In the genomic region with DNA sequence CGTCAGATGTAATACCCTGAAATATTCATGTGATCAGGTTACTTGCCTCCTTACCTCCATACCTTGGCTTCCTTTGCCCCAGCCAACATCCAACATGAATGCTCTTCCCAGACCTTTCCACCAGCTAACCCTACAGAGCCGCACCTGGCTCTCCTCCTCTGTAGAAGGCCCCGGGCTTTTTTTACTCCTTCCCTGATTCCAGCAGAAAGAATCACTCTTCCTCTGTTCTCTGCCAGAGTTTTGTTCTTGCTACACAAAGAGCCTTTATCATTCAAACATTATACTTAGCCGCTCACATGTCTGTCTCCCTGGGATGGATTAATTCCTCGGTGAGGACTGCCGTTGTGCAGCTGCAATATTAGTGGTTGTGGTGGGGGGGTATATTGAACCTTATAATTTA, we compare ENCODE assay signal across 16 cellular contexts.
"Had no signal": no experiment of that assay in that cellular context is flagged by ENCODE, and none has a peak within 500 bp of the region (broad histone marks: within the 10 kb centered on the region; RNA-seq: fewer than 3 reads in every experiment).

No MANE protein-coding gene starts in this region.

- DNase-seq: activated naive CD4-positive, alpha-beta T cell; activated naive CD8-positive, alpha-beta T cell treated with anti-CD3 and anti-CD28 coated beads for 36 hours; activated T-cell treated with anti-CD3 and anti-CD28 coated beads, Interleukin-2, amount 50 U/mL, for 1 hour; heart left ventricle; left lung; nucleus accumbens; stimulated activated CD4-positive, alpha-beta T cell treated with anti-CD3 and anti-CD28 coated beads, Interleukin-2, amount 100 ng/mL, for 48 hours; stimulated activated CD8-positive, alpha-beta memory T cell treated with anti-CD3 and anti-CD28 coated beads, Interleukin-4, amount 100 ng/mL, for 48 hours; stimulated activated naive CD4-positive, alpha-beta T cell; T-helper 1 cell; upper lobe of right lung had no signal

- H3K9me3 ChIP-seq: gastroesophageal sphincter, heart left ventricle, left lung, upper lobe of right lung had no signal

- H3K27ac ChIP-seq: epithelial cell of prostate, gastroesophageal sphincter, left lung, upper lobe of right lung had no signal

- H3K36me3 ChIP-seq: gastroesophageal sphincter, heart left ventricle, left lung, upper lobe of right lung had no signal

- H3K36me3 Mint-ChIP-seq: activated naive CD8-positive, alpha-beta T cell treated with anti-CD3 and anti-CD28 coated beads for 36 hours; memory B cell had no signal

- H3K4me3 Mint-ChIP-seq: activated naive CD8-positive, alpha-beta T cell treated with anti-CD3 and anti-CD28 coated beads for 36 hours; activated T-helper 17 cell treated with anti-CD3 and anti-CD28 coated beads, Interleukin-2, amount 50 U/mL, for 72 hours; memory B cell; nephron had no signal

- H3K27ac Mint-ChIP-seq: activated naive CD8-positive, alpha-beta T cell treated with anti-CD3 and anti-CD28 coated beads for 36 hours; activated T-helper 17 cell treated with anti-CD3 and anti-CD28 coated beads, Interleukin-2, amount 50 U/mL, for 72 hours; memory B cell; nephron had no signal

- H3K4me1 Mint-ChIP-seq: activated naive CD8-positive, alpha-beta T cell treated with anti-CD3 and anti-CD28 coated beads for 36 hours; activated T-helper 17 cell treated with anti-CD3 and anti-CD28 coated beads, Interleukin-2, amount 50 U/mL, for 72 hours; memory B cell had no signal

- H3K4me1 ChIP-seq: upper lobe of right lung had no signal

- H3K4me3 ChIP-seq: gastroesophageal sphincter, heart left ventricle, left lung, upper lobe of right lung had no signal

- H3K9me3 Mint-ChIP-seq: activated naive CD8-positive, alpha-beta T cell treated with anti-CD3 and anti-CD28 coated beads for 36 hours; activated T-helper 17 cell treated with anti-CD3 and anti-CD28 coated beads, Interleukin-2, amount 50 U/mL, for 72 hours; nephron had no signal

- ATAC-seq: activated T-helper 17 cell treated with anti-CD3 and anti-CD28 coated beads, Interleukin-2, amount 50 U/mL, for 72 hours; gastroesophageal sphincter; heart left ventricle; left lung; upper lobe of right lung had no signal
